ENCODE assay signal across 2 cellular contexts in genomic region chr9:133525677-133526076, GRCh38.
TF ChIP-seq lines count a peak whose summit lies in the region.

No MANE protein-coding gene starts in this region.

TF ChIP-seq in liver, 16 proteins besides CTCF, POLR2A, EP300 and RAD21:
- peak in 1 of 2 donors; percentile 16 for TF ChIP-seq HNF4A (conservative IDR thresholded peaks at IDR 0.05)
- TF ChIP-seq FOXA2 (IDR thresholded peaks at IDR 0.05), result peak; percentile 63
- no peak for TF ChIP-seq ATF3 (IDR thresholded peaks at IDR 0.05)
- TF ChIP-seq FOXA1 (IDR thresholded peaks at IDR 0.05), result peak; percentile 43
- TF ChIP-seq RXRA (IDR thresholded peaks at IDR 0.05), result peak in 1 of 2 donors; percentile 44
- TF ChIP-seq NR2F2 (IDR thresholded peaks at IDR 0.05), result no peak
- TF ChIP-seq ZBTB33 (IDR thresholded peaks at IDR 0.05), result no peak

TF ChIP-seq in HepG2, 621 proteins besides CTCF, POLR2A, EP300 and RAD21:
- TF ChIP-seq HNRNPL (IDR thresholded peaks at IDR 0.05; ENCODE audit: low read depth, low read length), result no peak
- TF ChIP-seq ZNF292 (CRISPR knock-in tag; IDR thresholded peaks at IDR 0.05; ENCODE audit: borderline replicate concordance, low read depth), result no peak
- TF ChIP-seq ZFP91 (CRISPR knock-in tag; IDR thresholded peaks at IDR 0.05; ENCODE audit: borderline replicate concordance), result no peak
- no peak for TF ChIP-seq ZBTB2 (CRISPR knock-in tag; IDR thresholded peaks at IDR 0.05; ENCODE audit: low read depth)
- no peak for TF ChIP-seq NFKBIZ (CRISPR knock-in tag; IDR thresholded peaks at IDR 0.05)
- no peak for TF ChIP-seq ZNF597 (CRISPR knock-in tag; IDR thresholded peaks at IDR 0.05)
- TF ChIP-seq NFKB2 (CRISPR knock-in tag; IDR thresholded peaks at IDR 0.05; ENCODE audit: borderline replicate concordance), result no peak
- no peak for TF ChIP-seq ZNF329 (CRISPR knock-in tag; IDR thresholded peaks at IDR 0.05; ENCODE audit: low read depth)
- no peak for TF ChIP-seq KDM1A (CRISPR knock-in tag; IDR thresholded peaks at IDR 0.05)
- no peak for TF ChIP-seq NAIF1 (CRISPR knock-in tag; IDR thresholded peaks at IDR 0.05; ENCODE audit: borderline replicate concordance)
- no peak for TF ChIP-seq THYN1 (CRISPR knock-in tag; IDR thresholded peaks at IDR 0.05; ENCODE audit: borderline replicate concordance, low read depth)
- TF ChIP-seq ZNF280B (CRISPR knock-in tag; IDR thresholded peaks at IDR 0.05; ENCODE audit: borderline replicate concordance), result no peak
- no peak for TF ChIP-seq RXRA (CRISPR knock-in tag; IDR thresholded peaks at IDR 0.05)
- TF ChIP-seq CEBPB (IDR thresholded peaks at IDR 0.05; ENCODE audit: borderline replicate concordance, low read depth, low read length), result no peak
- TF ChIP-seq MATR3 (CRISPR knock-in tag; IDR thresholded peaks at IDR 0.05), result no peak
- TF ChIP-seq ZNF343 (CRISPR knock-in tag; IDR thresholded peaks at IDR 0.05), result no peak
- no peak for TF ChIP-seq ZNF574 (CRISPR knock-in tag; IDR thresholded peaks at IDR 0.05)
